Comparison of ENCODE assay signal across 11 cellular contexts in the genomic region with DNA sequence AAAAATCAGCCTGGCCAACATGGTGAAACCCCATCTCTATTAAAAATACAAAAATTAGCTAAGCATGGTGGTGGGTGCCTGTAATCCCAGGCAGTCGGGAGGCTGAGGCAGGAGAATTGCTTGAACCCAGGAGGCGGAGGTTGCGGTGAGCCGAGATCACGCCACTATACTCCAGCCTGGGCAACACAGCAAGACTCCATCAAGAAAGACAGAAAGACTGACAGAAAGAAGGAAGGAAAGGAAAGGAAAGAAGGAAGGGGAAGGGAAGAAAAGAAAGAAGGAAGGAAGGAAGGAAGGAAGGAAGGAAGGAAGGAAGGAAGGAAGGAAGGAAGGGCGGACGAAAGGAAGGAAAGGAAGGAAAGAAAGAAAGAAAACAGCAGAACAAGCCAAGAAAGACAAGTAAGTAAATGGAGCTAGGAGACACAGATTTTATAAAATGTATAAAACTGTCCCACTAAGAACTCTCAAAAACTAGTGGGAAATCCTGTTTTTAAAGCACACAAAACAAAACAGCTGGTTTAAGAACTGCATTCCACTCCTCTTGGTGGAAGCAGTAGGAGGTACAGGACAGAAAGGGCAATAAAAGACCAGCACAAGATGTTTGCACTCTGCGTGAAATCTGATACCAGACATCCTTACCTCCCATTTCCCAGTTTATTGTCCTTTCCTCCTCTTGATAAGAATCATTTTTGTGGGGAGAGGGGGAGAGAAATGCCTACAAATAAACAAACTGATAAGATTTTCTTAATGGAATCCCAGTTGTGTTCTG. TPM values are rescaled to one million over a fixed set of nuclear protein-coding genes. Genes with fewer than 3 reads are reported as not detected.
DNase-seq lines count a peak whose midpoint lies in the region; ATAC-seq and TF ChIP-seq lines count a peak whose summit lies in the region.
"Had no signal": no experiment of that assay in that cellular context is flagged by ENCODE, and none has a peak within 500 bp of the region (broad histone marks: within the 10 kb centered on the region; RNA-seq: fewer than 3 reads in every experiment).

No MANE protein-coding gene starts in this region.

- 0 out of 2 replicates have a peak overlapping the region, but pooled peaks have one; percentile 20 for H3K4me3 ChIP-seq in LNCaP clone FGC (ENCODE audit: low read depth, low read length)
- no peak overlapping the region for H3K4me3 ChIP-seq in body of pancreas
- H3K4me3 ChIP-seq in right cardiac atrium (ENCODE audit: low read length) = no peak overlapping the region
- H3K4me3 ChIP-seq: lower lobe of right lung had no signal

- H3K27ac ChIP-seq in C4-2B = peak overlapping the region; percentile 74
- H3K27ac ChIP-seq in body of pancreas = peak overlapping the region; percentile 42 to 71 (median 61)
- no peak overlapping the region for H3K27ac ChIP-seq in right cardiac atrium (ENCODE audit: low read length)
- H3K27ac ChIP-seq: lower lobe of right lung had no signal

- CTCF ChIA-PET in GM10248 (lab: Yijun Ruan, JAX) = no interaction called here
- CTCF ChIA-PET in activated CD4-positive, alpha-beta memory T cell treated with anti-CD3 and anti-CD28 coated beads, Interleukin-2, amount 10 ng/mL, durations not matched to agents 7 days and 5 days (lab: Charles Lee) = no interaction called here

- H3K4me1 ChIP-seq in body of pancreas = peaks cover 94% of the 10 kb centered on the region
- H3K4me1 ChIP-seq in right cardiac atrium (ENCODE audit: control insufficient read depth, insufficient read depth, low read length) = peaks cover 8% of the 10 kb centered on the region

- 78 to 83% methylated on average over 8 of the region's 8 CpGs for WGBS in body of pancreas, 2 donors
- WGBS in right cardiac atrium = 80% methylated on average over 8 of the region's 8 CpGs

- H3K27ac Mint-ChIP-seq in mesothelial cell of epicardium = peak overlapping the region; percentile 72
- no peak overlapping the region for H3K27ac Mint-ChIP-seq in activated CD4-positive, alpha-beta memory T cell treated with anti-CD3 and anti-CD28 coated beads, Interleukin-2, amount 10 ng/mL, durations not matched to agents 7 days and 5 days

- DNase-seq in LNCaP clone FGC (ENCODE audit: low read depth) (peak; percentile 93), body of pancreas (no peak), mesothelial cell of epicardium (ENCODE audit: low spot score in 2 of 2, unreplicated experiment in 2 of 2) (no peak), right cardiac atrium (no peak), GM10248 (ENCODE audit: extremely low spot score) (no peak)
- no peak for DNase-seq in activated CD4-positive, alpha-beta memory T cell treated with anti-CD3 and anti-CD28 coated beads, Interleukin-2, amount 10 ng/mL, durations not matched to agents 7 days and 5 days
- DNase-seq: activated T-cell treated with anti-CD3 and anti-CD28 coated beads for 4 hours, COR-L47, lower lobe of right lung had no signal

- peaks cover 46% of the 10 kb centered on the region for H3K4me1 Mint-ChIP-seq in mesothelial cell of epicardium
- no peaks in the 10 kb centered on the region for H3K4me1 Mint-ChIP-seq in activated CD4-positive, alpha-beta memory T cell treated with anti-CD3 and anti-CD28 coated beads, Interleukin-2, amount 10 ng/mL, durations not matched to agents 7 days and 5 days

- peaks cover 2% of the 10 kb centered on the region for H3K36me3 Mint-ChIP-seq in mesothelial cell of epicardium
- no peaks in the 10 kb centered on the region for H3K36me3 Mint-ChIP-seq in activated CD4-positive, alpha-beta memory T cell treated with anti-CD3 and anti-CD28 coated beads, Interleukin-2, amount 10 ng/mL, durations not matched to agents 7 days and 5 days (ENCODE audit: low read depth)

- TF ChIP-seq CTCF in C4-2B (conservative IDR thresholded peaks at IDR 0.05) (no peak), LNCaP clone FGC (IDR thresholded peaks at IDR 0.05; ENCODE audit: control insufficient read depth, extremely low read depth, insufficient read depth) (no peak), body of pancreas (IDR thresholded peaks at IDR 0.05) (no peak), mesothelial cell of epicardium (IDR thresholded peaks at IDR 0.05; ENCODE audit: unreplicated experiment) (no peak), GM10248 (IDR thresholded peaks at IDR 0.05; ENCODE audit: control extremely low read depth, extremely low read depth, low read depth, missing control alignments) (no peak)

- H3K27me3 Mint-ChIP-seq in mesothelial cell of epicardium (ENCODE audit: low read depth) = no peaks in the 10 kb centered on the region
- no peaks in the 10 kb centered on the region for H3K27me3 Mint-ChIP-seq in activated CD4-positive, alpha-beta memory T cell treated with anti-CD3 and anti-CD28 coated beads, Interleukin-2, amount 10 ng/mL, durations not matched to agents 7 days and 5 days

- intact Hi-C loops in body of pancreas (cut with DNase I) = no loop called here
- intact Hi-C loops in right cardiac atrium (cut with DNase I) = no loop called here

- POLR2A ChIA-PET in GM10248 (lab: Yijun Ruan, JAX) = no interaction called here
- POLR2A ChIA-PET in activated CD4-positive, alpha-beta memory T cell treated with anti-CD3 and anti-CD28 coated beads, Interleukin-2, amount 10 ng/mL, durations not matched to agents 7 days and 5 days (lab: Charles Lee) = no interaction called here

- H3K9me3 Mint-ChIP-seq in mesothelial cell of epicardium = no peaks in the 10 kb centered on the region
- H3K9me3 Mint-ChIP-seq in activated CD4-positive, alpha-beta memory T cell treated with anti-CD3 and anti-CD28 coated beads, Interleukin-2, amount 10 ng/mL, durations not matched to agents 7 days and 5 days = peaks cover 2% of the 10 kb centered on the region

- H3K9me3 ChIP-seq in body of pancreas = no peaks in the 10 kb centered on the region
- H3K9me3 ChIP-seq in right cardiac atrium (ENCODE audit: control insufficient read depth, low read length) = peaks cover under 1% of the 10 kb centered on the region
- H3K9me3 ChIP-seq: lower lobe of right lung had no signal

- H3K4me3 Mint-ChIP-seq in mesothelial cell of epicardium = no peak overlapping the region
- no peak overlapping the region for H3K4me3 Mint-ChIP-seq in activated CD4-positive, alpha-beta memory T cell treated with anti-CD3 and anti-CD28 coated beads, Interleukin-2, amount 10 ng/mL, durations not matched to agents 7 days and 5 days

- no peaks in the 10 kb centered on the region for H3K36me3 ChIP-seq in body of pancreas (replicated peaks in 1 of 2; ENCODE audit: insufficient read depth in 1 of 2, low read depth in 2 of 2)
- H3K36me3 ChIP-seq: lower lobe of right lung had no signal

- H3K27me3 ChIP-seq in body of pancreas = no peaks in the 10 kb centered on the region
- H3K27me3 ChIP-seq in right cardiac atrium (ENCODE audit: control insufficient read depth, insufficient read depth) = no peaks in the 10 kb centered on the region

- no peak for ATAC-seq in body of pancreas
- ATAC-seq in right cardiac atrium = no peak
- no peak for ATAC-seq in GM21423 (IDR thresholded peaks at IDR 0.05; ENCODE audit: unreplicated experiment)

- no peak for TF ChIP-seq POLR2A in body of pancreas (IDR thresholded peaks at IDR 0.05)

RNA-seq across cellular contexts. Expression of gene MYO10, which starts 46.7 kb away (rescaled TPM):
- total RNA-seq in body of pancreas (100 to 1,000 TPM in 1 of 2 donors, 10 to 100 TPM in 1; 35.8 to 162 TPM), mesothelial cell of epicardium (50.1 to 56.7 TPM (median 51.9 TPM) in 3 replicates), right cardiac atrium (1 to 10 TPM; 2.4 to 4.3 (median 3.4) TPM)
- 2.1 TPM for polyA plus RNA-seq in right cardiac atrium
- total RNA-seq in activated CD4-positive, alpha-beta memory T cell treated with anti-CD3 and anti-CD28 coated beads, Interleukin-2, amount 10 ng/mL, durations not matched to agents 7 days and 5 days = under 1 TPM in 1 of 2 experiments, not detected in 1; 0.23 TPM
